ENCODE assay signal across 2 cellular contexts in the genomic region with DNA sequence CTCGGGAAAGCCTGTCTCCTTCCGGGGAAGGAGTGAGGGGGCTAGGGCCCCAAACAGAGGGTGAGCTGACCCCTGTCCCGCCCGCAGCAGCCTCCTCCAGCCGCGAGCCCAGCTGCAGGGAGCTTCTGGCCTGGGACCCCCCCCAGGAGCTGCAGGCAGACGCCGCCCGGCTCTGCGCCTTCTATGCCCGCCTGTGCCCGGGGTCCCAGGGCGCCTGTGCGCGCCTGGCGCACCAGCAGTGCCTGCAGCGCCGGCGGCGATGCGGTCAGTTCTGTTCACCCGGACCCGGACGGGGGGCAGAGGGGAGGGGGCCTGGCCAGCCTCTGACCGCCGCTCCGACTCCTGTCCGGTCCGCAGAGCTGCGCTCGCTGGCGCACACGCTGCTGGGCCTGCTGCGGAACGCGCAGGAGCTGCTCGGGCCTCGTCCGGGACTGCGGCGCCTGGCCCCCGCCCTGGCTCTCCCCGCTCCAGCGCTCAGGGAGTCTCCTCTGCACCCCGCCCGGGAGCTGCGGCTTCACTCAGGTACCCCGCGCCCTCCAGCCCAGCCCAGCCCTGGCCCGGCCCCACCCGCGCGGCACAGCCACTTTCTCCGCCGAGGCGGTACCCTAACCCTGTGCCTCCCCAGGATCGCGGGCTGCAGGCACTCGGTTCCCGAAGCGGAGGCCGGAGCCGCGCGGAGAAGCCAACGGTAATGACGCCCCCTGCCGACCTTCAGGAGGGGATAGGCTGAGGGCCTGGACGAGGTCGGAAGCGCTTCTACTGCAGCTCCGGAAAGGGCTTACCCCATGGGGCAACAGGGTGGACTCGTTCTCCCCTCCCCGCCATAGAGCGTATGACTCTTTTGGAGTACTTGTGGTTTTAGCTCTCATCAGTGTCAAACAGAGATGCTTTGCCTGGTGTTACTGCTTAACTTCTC.
TF ChIP-seq lines count a peak whose summit lies in the region.

No MANE protein-coding gene starts in this region.

TF ChIP-seq in HCT116, 20 proteins besides CTCF, POLR2A, EP300 and RAD21 (continued from another document):
- TF ChIP-seq, protein P1, sequence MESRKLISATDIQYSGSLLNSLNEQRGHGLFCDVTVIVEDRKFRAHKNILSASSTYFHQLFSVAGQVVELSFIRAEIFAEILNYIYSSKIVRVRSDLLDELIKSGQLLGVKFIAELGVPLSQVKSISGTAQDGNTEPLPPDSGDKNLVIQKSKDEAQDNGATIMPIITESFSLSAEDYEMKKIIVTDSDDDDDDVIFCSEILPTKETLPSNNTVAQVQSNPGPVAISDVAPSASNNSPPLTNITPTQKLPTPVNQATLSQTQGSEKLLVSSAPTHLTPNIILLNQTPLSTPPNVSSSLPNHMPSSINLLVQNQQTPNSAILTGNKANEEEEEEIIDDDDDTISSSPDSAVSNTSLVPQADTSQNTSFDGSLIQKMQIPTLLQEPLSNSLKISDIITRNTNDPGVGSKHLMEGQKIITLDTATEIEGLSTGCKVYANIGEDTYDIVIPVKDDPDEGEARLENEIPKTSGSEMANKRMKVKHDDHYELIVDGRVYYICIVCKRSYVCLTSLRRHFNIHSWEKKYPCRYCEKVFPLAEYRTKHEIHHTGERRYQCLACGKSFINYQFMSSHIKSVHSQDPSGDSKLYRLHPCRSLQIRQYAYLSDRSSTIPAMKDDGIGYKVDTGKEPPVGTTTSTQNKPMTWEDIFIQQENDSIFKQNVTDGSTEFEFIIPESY (IDR thresholded peaks at IDR 0.05; ENCODE audit: extremely low read depth, insufficient replicate concordance, low read length): no peak
- no peak for TF ChIP-seq EZH2 (IDR thresholded peaks at IDR 0.05)
- no peak for TF ChIP-seq ATF3 (IDR thresholded peaks at IDR 0.05)
- no peak for TF ChIP-seq TCF7L2 (IDR thresholded peaks at IDR 0.05; ENCODE audit: borderline replicate concordance, extremely low read depth, insufficient read depth, insufficient read length)

TF ChIP-seq in neural cell, 6 proteins besides CTCF, POLR2A, EP300 and RAD21 (continued from another document):
- TF ChIP-seq MXI1 (conservative IDR thresholded peaks at IDR 0.05; ENCODE audit: poor library complexity, severe bottlenecking): no peak
